ENCODE assay signal across 22 cellular contexts in the genomic region with DNA sequence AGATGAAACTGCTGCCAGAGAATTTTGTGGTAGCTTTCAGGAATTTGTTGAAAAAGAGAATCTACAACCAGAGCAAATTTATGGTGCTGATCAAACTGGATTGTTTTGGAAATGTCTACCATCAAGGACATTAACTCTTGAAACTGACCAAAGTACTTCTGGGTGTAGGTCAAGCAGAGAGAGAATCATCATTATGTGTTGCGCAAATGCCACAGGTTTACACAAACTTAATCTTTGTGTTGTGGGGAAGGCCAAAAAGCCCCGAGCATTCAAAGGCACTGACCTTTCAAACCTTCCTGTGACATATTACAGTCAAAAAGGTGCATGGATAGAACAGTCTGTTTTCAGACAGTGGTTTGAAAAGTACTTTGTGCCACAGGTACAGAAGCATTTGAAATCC. TPM values are rescaled to one million over a fixed set of nuclear protein-coding genes. Genes with fewer than 3 reads are reported as not detected.
DNase-seq lines count a peak whose midpoint lies in the region; ATAC-seq, FAIRE-seq and TF ChIP-seq lines count a peak whose summit lies in the region.
"Had no signal": no experiment of that assay in that cellular context is flagged by ENCODE, and none has a peak within 500 bp of the region (broad histone marks: within the 10 kb centered on the region; RNA-seq: fewer than 3 reads in every experiment).

No MANE protein-coding gene starts in this region.

- H3K9me3 ChIP-seq in RWPE2 (ENCODE audit: severe bottlenecking): no peaks in the 10 kb centered on the region
- H3K9me3 ChIP-seq: SJSA1 had no signal

- TF ChIP-seq CTCF in RWPE2 (IDR thresholded peaks at IDR 0.05; ENCODE audit: poor library complexity, severe bottlenecking): no peak

- H3K36me3 ChIP-seq in RWPE2 (ENCODE audit: low read depth): peaks cover 16% of the 10 kb centered on the region

- H3K27me3 ChIP-seq in RWPE2 (ENCODE audit: insufficient read depth, poor library complexity, severe bottlenecking): peaks cover 12% of the 10 kb centered on the region

- FAIRE-seq in GM19239 (lab: Jason Lieb, UNC): peak; percentile 60
- FAIRE-seq: G401.6, RCC 7860 had no signal

- peaks cover 8% of the 10 kb centered on the region for H3K4me1 ChIP-seq in RWPE2 (ENCODE audit: insufficient read depth, poor library complexity, severe bottlenecking)

- DNase-seq in GM19239 (ENCODE audit: insufficient read length, low spot score): no peak
- no peak for DNase-seq in RWPE2 (ENCODE audit: low spot score)
- peak; percentile 74 for DNase-seq in left lobe of liver (ENCODE audit: low spot score)
- DNase-seq in renal cortical epithelial cell (ENCODE audit: low read depth): peak; percentile 33
- no peak for DNase-seq in GDM1 (lab: John Stamatoyannopoulos, UW)
- no peak for DNase-seq in MV-4-11 (lab: John Stamatoyannopoulos, UW)
- no peak for DNase-seq in EL
- DNase-seq: CD4-positive, alpha-beta memory T cell; DMS153; H7; HFFc6; KBM-7; NCI-H1694; NCI-H2081 treated with DMSO at 0.1 percent for 48 hours; NCI-H2171 treated with DMSO at 0.1 percent for 48 hours; NCI-H524 treated with DMSO at 0.1 percent for 48 hours; NCI-H82; OCI-M1 had no signal

- H3K4me3 ChIP-seq in RWPE2 (ENCODE audit: severe bottlenecking): no peak overlapping the region

- H3K27ac ChIP-seq in RWPE2 (ENCODE audit: poor library complexity, severe bottlenecking): peak overlapping the region; percentile 72

- ATAC-seq in RWPE2 (ENCODE audit: low read depth) (no peak), left lobe of liver (peak; percentile 24)
- ATAC-seq: Right ventricle myocardium inferior had no signal

RNA-seq across cellular contexts. Expression of a gene that starts 2.1 kb away (rescaled TPM):
- total RNA-seq in left lobe of liver: 14.4 TPM
- 4.5 and 11.1 TPM in 2 replicates for total RNA-seq in renal cortical epithelial cell

RNA-seq across cellular contexts. Expression of a gene that starts 56.4 kb away (rescaled TPM):
- total RNA-seq in left lobe of liver (70.2 TPM), renal cortical epithelial cell (5.0 and 22.9 TPM in 2 replicates)

Comparison
In these comparisons a context has a peak if more than half of its experiments do, and no peak if none do; other contexts are left out.
1. DNase-seq: peak in left lobe of liver (single experiment) and renal cortical epithelial cell (single experiment); none in GM19239 (single experiment), RWPE2 (single experiment), GDM1 (single experiment), MV-4-11 (single experiment) and EL (single experiment).